26 cellular contexts compared by ENCODE assay signal in genomic region chr3:59890637-59891036, GRCh38.
DNase-seq lines count a peak whose midpoint lies in the region; ATAC-seq, FAIRE-seq and TF ChIP-seq lines count a peak whose summit lies in the region.
"Had no signal": no experiment of that assay in that cellular context is flagged by ENCODE, and none has a peak within 500 bp of the region (broad histone marks: within the 10 kb centered on the region; RNA-seq: fewer than 3 reads in every experiment).

No MANE protein-coding gene starts in this region.

- H3K36me3 Mint-ChIP-seq in CD4-positive, alpha-beta T cell (ENCODE audit: low read depth): peaks cover 49% of the 10 kb centered on the region
- H3K36me3 Mint-ChIP-seq in naive thymus-derived CD4-positive, alpha-beta T cell: peaks cover 7 to 71% (median 51%) of the 10 kb centered on the region in 5 donors

- no peaks in the 10 kb centered on the region for H3K9me3 ChIP-seq in A549
- H3K9me3 ChIP-seq in CD4-positive, alpha-beta T cell (ENCODE audit: control insufficient read depth, low read length): no peaks in the 10 kb centered on the region
- no peaks in the 10 kb centered on the region for H3K9me3 ChIP-seq in naive thymus-derived CD4-positive, alpha-beta T cell (ENCODE audit: control insufficient read depth in 2 of 3, low read length in 3 of 3)
- H3K9me3 ChIP-seq in testis: no peaks in the 10 kb centered on the region

- H3K4me1 ChIP-seq in A549 (no peaks in the 10 kb centered on the region), testis (no peaks in the 10 kb centered on the region)
- H3K4me1 ChIP-seq in naive thymus-derived CD4-positive, alpha-beta T cell (ENCODE audit: control insufficient read depth in 2 of 2, insufficient read depth in 2 of 2, low read length in 2 of 2): peaks cover 4 to 48% of the 10 kb centered on the region in 2 donors
- H3K4me1 ChIP-seq: BLaER1 treated with 17β-estradiol and CSF1 and Interleukin-3, amounts not matched to agents 10 nM and 100 nM had no signal

- no peaks in the 10 kb centered on the region for H3K36me3 ChIP-seq in naive thymus-derived CD4-positive, alpha-beta T cell (ENCODE audit: control insufficient read depth in 2 of 3, insufficient read depth in 3 of 3, low read length in 3 of 3)
- no peaks in the 10 kb centered on the region for H3K36me3 ChIP-seq in testis (ENCODE audit: low read depth, missing control alignments)
- H3K36me3 ChIP-seq: BLaER1 treated with 17β-estradiol and CSF1 and Interleukin-3, amounts not matched to agents 10 nM and 100 nM had no signal

- no peak for TF ChIP-seq RAD21 in A549 (conservative IDR thresholded peaks at IDR 0.05 in 1 of 2, IDR thresholded peaks at IDR 0.05 in 1 of 2)

- no peak for TF ChIP-seq POLR2A in A549 (IDR thresholded peaks at IDR 0.05; ENCODE audit: low read length)
- TF ChIP-seq POLR2A in testis (IDR thresholded peaks at IDR 0.05): no peak

- H3K27ac Mint-ChIP-seq in CD4-positive, alpha-beta T cell: peak overlapping the region; percentile 79
- H3K27ac Mint-ChIP-seq in naive thymus-derived CD4-positive, alpha-beta T cell: peak overlapping the region in 7 of 9 donors; percentile 11 to 88 (median 55)
- H3K27ac Mint-ChIP-seq: B cell had no signal

- no peak for FAIRE-seq in A549 (lab: Jason Lieb, UNC)
- FAIRE-seq: A204.1, GM12878, GM12892, GM18507 had no signal

- no peak for TF ChIP-seq CTCF in A549 (IDR thresholded peaks at IDR 0.05)
- TF ChIP-seq CTCF in CD4-positive, alpha-beta T cell (IDR thresholded peaks at IDR 0.05): no peak
- TF ChIP-seq CTCF in testis (IDR thresholded peaks at IDR 0.05): no peak

- intact Hi-C loops in CD4-positive, alpha-beta T cell (cut with DNase I, micrococcal nuclease): no loop called here
- intact Hi-C loops in naive thymus-derived CD4-positive, alpha-beta T cell (cut with micrococcal nuclease): no loop called here
- intact Hi-C loops in testis (cut with DNase I; ENCODE audit: low total_unique reads): no loop called here

- WGBS in A549 (ENCODE audit: missing lambda C conversion rate): 46% methylated on average over 3 of the region's 3 CpGs
- WGBS in testis, 2 donors: 43 to 72% methylated on average over 3 of the region's 3 CpGs

- H3K27me3 ChIP-seq in CD4-positive, alpha-beta T cell (ENCODE audit: control insufficient read depth, insufficient read depth, low read length): no peaks in the 10 kb centered on the region
- H3K27me3 ChIP-seq in naive thymus-derived CD4-positive, alpha-beta T cell (ENCODE audit: control insufficient read depth in 2 of 2, insufficient read depth in 2 of 2, low read length in 2 of 2): no peaks in the 10 kb centered on the region
- H3K27me3 ChIP-seq in testis: no peaks in the 10 kb centered on the region
- H3K27me3 ChIP-seq: BLaER1 treated with 17β-estradiol and CSF1 and Interleukin-3, amounts not matched to agents 10 nM and 100 nM had no signal

- H3K4me1 Mint-ChIP-seq in CD4-positive, alpha-beta T cell (ENCODE audit: low read depth): peaks cover 89% of the 10 kb centered on the region
- peaks cover 21 to 97% (median 94%) of the 10 kb centered on the region in 7 donors for H3K4me1 Mint-ChIP-seq in naive thymus-derived CD4-positive, alpha-beta T cell
- H3K4me1 Mint-ChIP-seq: B cell had no signal

- H3K4me3 Mint-ChIP-seq in CD4-positive, alpha-beta T cell: no peak overlapping the region
- peak overlapping the region in 2 of 10 donors; percentile 23 to 42 for H3K4me3 Mint-ChIP-seq in naive thymus-derived CD4-positive, alpha-beta T cell
- H3K4me3 Mint-ChIP-seq: B cell; CD4-positive, alpha-beta memory T cell; CD8-positive, alpha-beta memory T cell had no signal

- CTCF ChIA-PET in A549 (lab: Yijun Ruan, JAX): no interaction called here
- CTCF ChIA-PET in CD4-positive, alpha-beta T cell (lab: Charles Lee): no interaction called here
- CTCF ChIA-PET in naive thymus-derived CD4-positive, alpha-beta T cell (lab: Charles Lee): no interaction called here

- no peak overlapping the region for H3K4me2 ChIP-seq in A549
- H3K4me2 ChIP-seq: BLaER1 treated with 17β-estradiol and CSF1 and Interleukin-3, amounts not matched to agents 10 nM and 100 nM had no signal

- no peaks in the 10 kb centered on the region for H3K27me3 Mint-ChIP-seq in CD4-positive, alpha-beta T cell
- H3K27me3 Mint-ChIP-seq in naive thymus-derived CD4-positive, alpha-beta T cell: no peaks in the 10 kb centered on the region
- H3K27me3 Mint-ChIP-seq: B cell; CD4-positive, alpha-beta memory T cell; CD8-positive, alpha-beta memory T cell had no signal

- H3K9me3 Mint-ChIP-seq in CD4-positive, alpha-beta T cell: no peaks in the 10 kb centered on the region
- peaks cover 0 to 6% (median 0%) of the 10 kb centered on the region in 11 donors for H3K9me3 Mint-ChIP-seq in naive thymus-derived CD4-positive, alpha-beta T cell

- H3K27ac ChIP-seq in A549 (no peak overlapping the region), testis (no peak overlapping the region)
- no peak overlapping the region for H3K27ac ChIP-seq in CD4-positive, alpha-beta T cell (ENCODE audit: low read depth, low read length)
- no peak overlapping the region for H3K27ac ChIP-seq in naive thymus-derived CD4-positive, alpha-beta T cell (ENCODE audit: low read depth, low read length)
- H3K27ac ChIP-seq: BLaER1 treated with 17β-estradiol and CSF1 and Interleukin-3, amounts not matched to agents 10 nM and 100 nM; C4-2B had no signal

- DNase-seq in A549 (ENCODE audit: low read depth in 1 of 2, low spot score in 1 of 2) (no peak), SK-N-DZ (ENCODE audit: low spot score) (peak; percentile 58), testis (no peak), NCI-H1930 (lab: John Stamatoyannopoulos, UW) (no peak), NCI-H1105 (lab: John Stamatoyannopoulos, UW) (no peak)
- DNase-seq in CD4-positive, alpha-beta T cell: no peak
- no peak for DNase-seq in naive thymus-derived CD4-positive, alpha-beta T cell
- DNase-seq: 8988T; AML-193; CD4-positive, alpha-beta memory T cell; CD8-positive, alpha-beta memory T cell; COR-L47; DMS 273 treated with DMSO at 0.1 percent for 48 hours; DMS153; DMS53; DMS79; DND-41; EL; GDM1 had no signal

- no peak for ATAC-seq in A549
- ATAC-seq in CD4-positive, alpha-beta T cell (ENCODE audit: poor library complexity): no peak
- ATAC-seq in naive thymus-derived CD4-positive, alpha-beta T cell: no peak
- ATAC-seq: GM12878 had no signal

- POLR2A ChIA-PET in A549 (lab: Yijun Ruan, JAX): no interaction called here
- POLR2A ChIA-PET in CD4-positive, alpha-beta T cell (lab: Charles Lee): no interaction called here
- POLR2A ChIA-PET in naive thymus-derived CD4-positive, alpha-beta T cell (lab: Charles Lee): no interaction called here

- H3K4me3 ChIP-seq in A549 (no peak overlapping the region), testis (no peak overlapping the region)
- no peak overlapping the region for H3K4me3 ChIP-seq in naive thymus-derived CD4-positive, alpha-beta T cell (ENCODE audit: low read length)
- H3K4me3 ChIP-seq: BLaER1 treated with 17β-estradiol and CSF1 and Interleukin-3, amounts not matched to agents 10 nM and 100 nM; GM12878 had no signal

- TF ChIP-seq EP300 in A549 (IDR thresholded peaks at IDR 0.05): no peak

TF ChIP-seq in A549, 52 proteins besides CTCF, POLR2A, EP300 and RAD21:
- TF ChIP-seq E2F6 (IDR thresholded peaks at IDR 0.05; ENCODE audit: borderline replicate concordance, low read depth): no peak
- no peak for TF ChIP-seq ZNF302 (CRISPR knock-in tag; IDR thresholded peaks at IDR 0.05)
- no peak for TF ChIP-seq SREBF2 (IDR thresholded peaks at IDR 0.05)
- peak; percentile 53 for TF ChIP-seq MAFK (IDR thresholded peaks at IDR 0.05; ENCODE audit: partially characterized antibody)
